In the genomic region with DNA sequence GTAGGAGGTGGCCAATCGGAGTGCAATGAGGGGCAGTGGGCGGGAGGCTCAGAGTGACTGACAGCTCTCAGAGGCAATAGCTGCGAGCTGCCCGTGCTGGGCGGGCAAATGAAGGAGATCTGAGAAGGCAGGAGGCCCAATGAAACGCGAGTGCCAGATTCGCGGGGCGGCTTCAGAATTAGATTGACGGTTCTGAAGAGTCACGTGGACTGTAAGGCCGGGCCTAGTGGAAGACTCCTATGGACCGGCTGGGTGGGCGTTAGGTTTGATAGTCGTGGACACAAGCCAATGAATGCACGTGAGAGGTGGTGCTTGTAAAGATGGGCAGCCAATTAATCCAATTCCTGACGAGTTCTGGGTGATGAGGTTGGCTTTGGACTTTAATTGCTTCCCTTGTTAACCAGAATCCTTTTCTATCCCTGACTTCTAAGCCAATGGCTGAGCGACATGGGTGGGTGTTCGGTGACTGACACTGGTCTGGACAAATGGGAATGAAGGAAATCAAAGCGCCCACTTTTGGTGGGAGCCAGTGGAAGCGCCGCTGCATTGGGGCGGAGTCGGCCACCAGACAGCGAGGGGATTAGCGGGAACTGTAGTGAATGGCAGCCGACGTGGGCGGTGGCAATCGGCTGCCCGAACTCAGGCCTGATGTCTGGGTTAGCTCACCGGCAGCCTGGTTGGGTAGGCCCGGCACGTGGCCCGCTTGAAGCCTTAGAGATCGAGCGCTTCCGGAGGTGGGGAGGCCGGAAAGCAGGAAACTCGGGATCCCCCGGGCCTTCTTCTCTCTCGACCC, we compare ENCODE assay signal across 1 cellular context.
TF ChIP-seq lines count a peak whose summit lies in the region.

No MANE protein-coding gene starts in this region.

TF ChIP-seq in HepG2, 621 proteins besides CTCF, POLR2A, EP300 and RAD21 (continued from another document):
- TF ChIP-seq, protein P1, sequence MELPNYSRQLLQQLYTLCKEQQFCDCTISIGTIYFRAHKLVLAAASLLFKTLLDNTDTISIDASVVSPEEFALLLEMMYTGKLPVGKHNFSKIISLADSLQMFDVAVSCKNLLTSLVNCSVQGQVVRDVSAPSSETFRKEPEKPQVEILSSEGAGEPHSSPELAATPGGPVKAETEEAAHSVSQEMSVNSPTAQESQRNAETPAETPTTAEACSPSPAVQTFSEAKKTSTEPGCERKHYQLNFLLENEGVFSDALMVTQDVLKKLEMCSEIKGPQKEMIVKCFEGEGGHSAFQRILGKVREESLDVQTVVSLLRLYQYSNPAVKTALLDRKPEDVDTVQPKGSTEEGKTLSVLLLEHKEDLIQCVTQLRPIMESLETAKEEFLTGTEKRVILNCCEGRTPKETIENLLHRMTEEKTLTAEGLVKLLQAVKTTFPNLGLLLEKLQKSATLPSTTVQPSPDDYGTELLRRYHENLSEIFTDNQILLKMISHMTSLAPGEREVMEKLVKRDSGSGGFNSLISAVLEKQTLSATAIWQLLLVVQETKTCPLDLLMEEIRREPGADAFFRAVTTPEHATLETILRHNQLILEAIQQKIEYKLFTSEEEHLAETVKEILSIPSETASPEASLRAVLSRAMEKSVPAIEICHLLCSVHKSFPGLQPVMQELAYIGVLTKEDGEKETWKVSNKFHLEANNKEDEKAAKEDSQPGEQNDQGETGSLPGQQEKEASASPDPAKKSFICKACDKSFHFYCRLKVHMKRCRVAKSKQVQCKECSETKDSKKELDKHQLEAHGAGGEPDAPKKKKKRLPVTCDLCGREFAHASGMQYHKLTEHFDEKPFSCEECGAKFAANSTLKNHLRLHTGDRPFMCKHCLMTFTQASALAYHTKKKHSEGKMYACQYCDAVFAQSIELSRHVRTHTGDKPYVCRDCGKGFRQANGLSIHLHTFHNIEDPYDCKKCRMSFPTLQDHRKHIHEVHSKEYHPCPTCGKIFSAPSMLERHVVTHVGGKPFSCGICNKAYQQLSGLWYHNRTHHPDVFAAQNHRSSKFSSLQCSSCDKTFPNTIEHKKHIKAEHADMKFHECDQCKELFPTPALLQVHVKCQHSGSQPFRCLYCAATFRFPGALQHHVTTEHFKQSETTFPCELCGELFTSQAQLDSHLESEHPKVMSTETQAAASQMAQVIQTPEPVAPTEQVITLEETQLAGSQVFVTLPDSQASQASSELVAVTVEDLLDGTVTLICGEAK (IDR thresholded peaks at IDR 0.05), result no peak
- TF ChIP-seq, protein P1 (CRISPR knock-in tag; IDR thresholded peaks at IDR 0.05), result peak; percentile 86
- no peak for TF ChIP-seq SP1 (IDR thresholded peaks at IDR 0.05)
- peak; percentile 83 for TF ChIP-seq SP1 (CRISPR knock-in tag; IDR thresholded peaks at IDR 0.05)
- TF ChIP-seq, protein P2, sequence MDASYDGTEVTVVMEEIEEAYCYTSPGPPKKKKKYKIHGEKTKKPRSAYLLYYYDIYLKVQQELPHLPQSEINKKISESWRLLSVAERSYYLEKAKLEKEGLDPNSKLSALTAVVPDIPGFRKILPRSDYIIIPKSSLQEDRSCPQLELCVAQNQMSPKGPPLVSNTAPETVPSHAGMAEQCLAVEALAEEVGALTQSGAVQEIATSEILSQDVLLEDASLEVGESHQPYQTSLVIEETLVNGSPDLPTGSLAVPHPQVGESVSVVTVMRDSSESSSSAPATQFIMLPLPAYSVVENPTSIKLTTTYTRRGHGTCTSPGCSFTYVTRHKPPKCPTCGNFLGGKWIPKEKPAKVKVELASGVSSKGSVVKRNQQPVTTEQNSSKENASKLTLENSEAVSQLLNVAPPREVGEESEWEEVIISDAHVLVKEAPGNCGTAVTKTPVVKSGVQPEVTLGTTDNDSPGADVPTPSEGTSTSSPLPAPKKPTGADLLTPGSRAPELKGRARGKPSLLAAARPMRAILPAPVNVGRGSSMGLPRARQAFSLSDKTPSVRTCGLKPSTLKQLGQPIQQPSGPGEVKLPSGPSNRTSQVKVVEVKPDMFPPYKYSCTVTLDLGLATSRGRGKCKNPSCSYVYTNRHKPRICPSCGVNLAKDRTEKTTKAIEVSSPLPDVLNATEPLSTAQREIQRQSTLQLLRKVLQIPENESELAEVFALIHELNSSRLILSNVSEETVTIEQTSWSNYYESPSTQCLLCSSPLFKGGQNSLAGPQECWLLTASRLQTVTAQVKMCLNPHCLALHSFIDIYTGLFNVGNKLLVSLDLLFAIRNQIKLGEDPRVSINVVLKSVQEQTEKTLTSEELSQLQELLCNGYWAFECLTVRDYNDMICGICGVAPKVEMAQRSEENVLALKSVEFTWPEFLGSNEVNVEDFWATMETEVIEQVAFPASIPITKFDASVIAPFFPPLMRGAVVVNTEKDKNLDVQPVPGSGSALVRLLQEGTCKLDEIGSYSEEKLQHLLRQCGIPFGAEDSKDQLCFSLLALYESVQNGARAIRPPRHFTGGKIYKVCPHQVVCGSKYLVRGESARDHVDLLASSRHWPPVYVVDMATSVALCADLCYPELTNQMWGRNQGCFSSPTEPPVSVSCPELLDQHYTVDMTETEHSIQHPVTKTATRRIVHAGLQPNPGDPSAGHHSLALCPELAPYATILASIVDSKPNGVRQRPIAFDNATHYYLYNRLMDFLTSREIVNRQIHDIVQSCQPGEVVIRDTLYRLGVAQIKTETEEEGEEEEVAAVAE (CRISPR knock-in tag; IDR thresholded peaks at IDR 0.05; ENCODE audit: borderline replicate concordance), result peak; percentile 71; the same call in 1 of the 2 replicates
- TF ChIP-seq, protein P3, sequence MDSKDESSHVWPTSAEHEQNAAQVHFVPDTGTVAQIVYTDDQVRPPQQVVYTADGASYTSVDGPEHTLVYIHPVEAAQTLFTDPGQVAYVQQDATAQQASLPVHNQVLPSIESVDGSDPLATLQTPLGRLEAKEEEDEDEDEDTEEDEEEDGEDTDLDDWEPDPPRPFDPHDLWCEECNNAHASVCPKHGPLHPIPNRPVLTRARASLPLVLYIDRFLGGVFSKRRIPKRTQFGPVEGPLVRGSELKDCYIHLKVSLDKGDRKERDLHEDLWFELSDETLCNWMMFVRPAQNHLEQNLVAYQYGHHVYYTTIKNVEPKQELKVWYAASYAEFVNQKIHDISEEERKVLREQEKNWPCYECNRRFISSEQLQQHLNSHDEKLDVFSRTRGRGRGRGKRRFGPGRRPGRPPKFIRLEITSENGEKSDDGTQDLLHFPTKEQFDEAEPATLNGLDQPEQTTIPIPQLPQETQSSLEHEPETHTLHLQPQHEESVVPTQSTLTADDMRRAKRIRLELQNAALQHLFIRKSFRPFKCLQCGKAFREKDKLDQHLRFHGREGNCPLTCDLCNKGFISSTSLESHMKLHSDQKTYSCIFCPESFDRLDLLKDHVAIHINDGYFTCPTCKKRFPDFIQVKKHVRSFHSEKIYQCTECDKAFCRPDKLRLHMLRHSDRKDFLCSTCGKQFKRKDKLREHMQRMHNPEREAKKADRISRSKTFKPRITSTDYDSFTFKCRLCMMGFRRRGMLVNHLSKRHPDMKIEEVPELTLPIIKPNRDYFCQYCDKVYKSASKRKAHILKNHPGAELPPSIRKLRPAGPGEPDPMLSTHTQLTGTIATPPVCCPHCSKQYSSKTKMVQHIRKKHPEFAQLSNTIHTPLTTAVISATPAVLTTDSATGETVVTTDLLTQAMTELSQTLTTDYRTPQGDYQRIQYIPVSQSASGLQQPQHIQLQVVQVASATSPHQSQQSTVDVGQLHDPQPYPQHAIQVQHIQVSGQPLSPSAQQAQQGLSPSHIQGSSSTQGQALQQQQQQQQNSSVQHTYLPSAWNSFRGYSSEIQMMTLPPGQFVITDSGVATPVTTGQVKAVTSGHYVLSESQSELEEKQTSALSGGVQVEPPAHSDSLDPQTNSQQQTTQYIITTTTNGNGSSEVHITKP (CRISPR knock-in tag; IDR thresholded peaks at IDR 0.05; ENCODE audit: low read depth), result 0 out of 2 replicates have a peak, but pooled peaks have one; percentile 18
